14 cellular contexts compared by ENCODE assay signal in the genomic region with DNA sequence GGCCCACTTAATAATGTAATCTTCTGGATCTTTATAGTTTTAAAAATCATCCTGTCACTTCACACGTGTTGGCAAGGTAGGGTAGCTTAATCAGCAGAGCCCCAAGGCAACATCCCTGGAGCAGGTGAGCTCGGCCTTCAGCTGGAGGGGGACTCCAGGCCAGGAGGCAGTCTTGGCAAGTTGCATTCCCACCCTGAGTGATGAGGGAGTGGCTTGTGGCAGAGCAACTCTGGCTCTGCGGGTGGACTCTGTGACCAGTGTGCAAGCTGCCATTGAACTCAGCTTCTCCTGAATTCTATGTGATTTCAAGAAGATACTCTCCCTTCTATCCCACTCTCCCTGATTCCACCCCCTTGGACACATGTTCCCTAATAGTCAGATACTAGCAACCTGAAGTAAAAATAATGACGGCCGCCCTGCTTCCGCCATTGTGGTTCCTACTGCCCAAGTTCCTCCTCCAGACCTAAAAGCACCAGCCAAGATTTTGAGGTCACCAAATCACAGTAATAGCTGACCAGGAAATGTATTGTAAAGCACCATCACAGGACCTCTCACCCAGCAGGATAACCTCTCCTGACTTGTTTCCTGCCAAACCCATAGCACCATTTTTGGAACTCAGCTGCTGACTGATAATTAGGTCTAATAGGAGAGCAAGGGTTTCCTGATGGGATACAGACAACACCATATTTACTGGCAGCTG. TPM values are rescaled to one million over a fixed set of nuclear protein-coding genes. Genes with fewer than 3 reads are reported as not detected.
DNase-seq lines count a peak whose midpoint lies in the region; ATAC-seq lines count a peak whose summit lies in the region.
"Had no signal": no experiment of that assay in that cellular context is flagged by ENCODE, and none has a peak within 500 bp of the region (broad histone marks: within the 10 kb centered on the region; RNA-seq: fewer than 3 reads in every experiment).

No MANE protein-coding gene starts in this region.

- H3K27me3 Mint-ChIP-seq in dendritic cell treated with granulocyte-macrophage colony-stimulating factor and Interleukin-4, amounts not matched to agents 40 ng/mL and 50 ng/mL, for 4 days, result peaks cover 1% of the 10 kb centered on the region

- intact Hi-C loops in dendritic cell treated with granulocyte-macrophage colony-stimulating factor and Interleukin-4, amounts not matched to agents 40 ng/mL and 50 ng/mL, for 4 days (cut with micrococcal nuclease), result no loop called here
- intact Hi-C loops in aorta (cut with DNase I), result no loop called here

- 78 to 85% methylated on average over 6 of the region's 6 CpGs for WGBS in aorta, 2 donors

- no peak for ATAC-seq in HG02642 (IDR thresholded peaks at IDR 0.05; ENCODE audit: poor library complexity, unreplicated experiment)
- no peak for ATAC-seq in aorta (ENCODE audit: low FRiP score)
- no peak for ATAC-seq in GM18520 (IDR thresholded peaks at IDR 0.05; ENCODE audit: unreplicated experiment)

- H3K27me3 ChIP-seq in aorta (ENCODE audit: control insufficient read depth in 1 of 2, insufficient read depth in 2 of 2, low read length in 1 of 2), result no peaks in the 10 kb centered on the region
- H3K27me3 ChIP-seq: adrenal gland, dorsolateral prefrontal cortex, tibial artery had no signal

- peak overlapping the region; percentile 7 for H3K4me3 Mint-ChIP-seq in dendritic cell treated with granulocyte-macrophage colony-stimulating factor and Interleukin-4, amounts not matched to agents 40 ng/mL and 50 ng/mL, for 4 days

- H3K4me3 ChIP-seq in aorta (ENCODE audit: low read length in 2 of 2), result no peak overlapping the region
- H3K4me3 ChIP-seq: adrenal gland, tibial artery had no signal

- no peaks in the 10 kb centered on the region for H3K9me3 ChIP-seq in aorta (ENCODE audit: control insufficient read depth, low read length)
- H3K9me3 ChIP-seq: adrenal gland, tibial artery had no signal

- H3K9me3 Mint-ChIP-seq in dendritic cell treated with granulocyte-macrophage colony-stimulating factor and Interleukin-4, amounts not matched to agents 40 ng/mL and 50 ng/mL, for 4 days, result no peaks in the 10 kb centered on the region

- H3K27ac Mint-ChIP-seq in dendritic cell treated with granulocyte-macrophage colony-stimulating factor and Interleukin-4, amounts not matched to agents 40 ng/mL and 50 ng/mL, for 4 days, result peak overlapping the region; percentile 82

- DNase-seq in DMS 273 (lab: John Stamatoyannopoulos, UW; ENCODE audit: unreplicated experiment) (peak; percentile 74), NCI-H1694 (lab: John Stamatoyannopoulos, UW) (peak; percentile 92), midbrain (lab: John Stamatoyannopoulos, UW) (peak; percentile 13), occipital lobe (lab: John Stamatoyannopoulos, UW) (no peak), aorta (no peak)
- DNase-seq: islet precursor cell, OCI-M1, tibial artery had no signal

- H3K4me1 ChIP-seq in aorta (ENCODE audit: control insufficient read depth in 1 of 2, insufficient read depth in 2 of 2, low read length in 2 of 2), result no peaks in the 10 kb centered on the region

- H3K36me3 ChIP-seq in aorta (ENCODE audit: control insufficient read depth in 1 of 2, insufficient read depth in 2 of 2, low read length in 1 of 2), result no peaks in the 10 kb centered on the region
- H3K36me3 ChIP-seq: adrenal gland, tibial artery had no signal

- peaks cover 65% of the 10 kb centered on the region for H3K4me1 Mint-ChIP-seq in dendritic cell treated with granulocyte-macrophage colony-stimulating factor and Interleukin-4, amounts not matched to agents 40 ng/mL and 50 ng/mL, for 4 days (ENCODE audit: low read depth)

- H3K27ac ChIP-seq in aorta (ENCODE audit: low read depth in 1 of 2, low read length in 2 of 2), result no peak overlapping the region
- H3K27ac ChIP-seq: adrenal gland, KMS-11, tibial artery had no signal

- no peaks in the 10 kb centered on the region for H3K36me3 Mint-ChIP-seq in dendritic cell treated with granulocyte-macrophage colony-stimulating factor and Interleukin-4, amounts not matched to agents 40 ng/mL and 50 ng/mL, for 4 days (ENCODE audit: low read depth)

RNA-seq across cellular contexts. Expression of a gene that starts 11.5 kb away (rescaled TPM):
- total RNA-seq in occipital lobe (69.7 TPM), aorta (10 to 100 TPM; 40.0 to 63.3 TPM)
- 10 to 100 TPM in 1 of 2 donors, 1 to 10 TPM in 1; 4.1 to 13.6 TPM for polyA plus RNA-seq in aorta

Comparison
In these comparisons a context has a peak if more than half of its experiments do, and no peak if none do; other contexts are left out.
1. DNase-seq: peak in DMS 273 (single experiment), NCI-H1694 (single experiment) and midbrain (single experiment); none in occipital lobe (single experiment) and aorta (0 of 2).